9 cellular contexts compared by ENCODE assay signal in the genomic region with DNA sequence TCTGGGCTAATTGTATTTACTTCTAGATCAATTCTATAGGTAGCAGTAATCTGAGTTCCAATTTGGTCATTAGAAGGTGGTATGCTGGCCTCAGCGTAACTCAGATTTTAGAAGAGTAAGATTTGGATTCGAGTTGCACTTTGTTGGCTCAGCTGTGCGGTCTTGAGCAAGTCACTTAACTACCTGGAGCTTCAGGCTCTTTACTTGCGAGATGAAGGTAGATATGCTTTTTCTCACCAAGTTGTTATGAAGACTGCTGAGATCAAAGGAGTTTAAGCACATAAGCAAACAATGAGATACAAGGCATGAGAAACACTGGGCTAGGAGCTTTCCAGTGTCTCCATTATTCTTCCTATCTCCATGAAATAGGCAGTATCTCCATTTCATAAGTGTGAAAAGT.
"Had no signal": no experiment of that assay in that cellular context is flagged by ENCODE, and none has a peak within 500 bp of the region (broad histone marks: within the 10 kb centered on the region; RNA-seq: fewer than 3 reads in every experiment).

No MANE protein-coding gene starts in this region.

- H3K9me3 ChIP-seq: HAP-1 had no signal

- H3K9ac ChIP-seq: GM23248 had no signal

- H2AFZ ChIP-seq: GM23248 had no signal

- H3K27ac ChIP-seq: GM23248, HL-60 had no signal

- H3K36me3 ChIP-seq: HAP-1 had no signal

- ATAC-seq: HCT116 had no signal

- H3K4me3 ChIP-seq: GM23248, HAP-1 had no signal

- DNase-seq: GM23248, GOT3, H7, HFFc6, IMR-90, KBM-7 had no signal
